Comparison of ENCODE assay signal across 16 cellular contexts in genomic region chr6:114327074-114327473, GRCh38. TPM values are rescaled to one million over a fixed set of nuclear protein-coding genes. Genes with fewer than 3 reads are reported as not detected.
DNase-seq lines count a peak whose midpoint lies in the region; ATAC-seq and TF ChIP-seq lines count a peak whose summit lies in the region.
"Had no signal": no experiment of that assay in that cellular context is flagged by ENCODE, and none has a peak within 500 bp of the region (broad histone marks: within the 10 kb centered on the region; RNA-seq: fewer than 3 reads in every experiment).

No MANE protein-coding gene starts in this region.

- H3K4me3 ChIP-seq in GM23338, result no peak overlapping the region
- no peak overlapping the region for H3K4me3 ChIP-seq in HUES64 (ENCODE audit: low read length)
- H3K4me3 ChIP-seq in body of pancreas, result no peak overlapping the region

- no peaks in the 10 kb centered on the region for H3K9me3 Mint-ChIP-seq in GM23338
- H3K9me3 Mint-ChIP-seq in chondrocyte (ENCODE audit: low read depth), result no peaks in the 10 kb centered on the region
- H3K9me3 Mint-ChIP-seq in progenitor cell of endocrine pancreas (ENCODE audit: low read depth), result no peaks in the 10 kb centered on the region
- H3K9me3 Mint-ChIP-seq: CD8-positive, alpha-beta memory T cell had no signal

- H3K4me1 Mint-ChIP-seq in GM23338 (peaks cover 77% of the 10 kb centered on the region), chondrocyte (ENCODE audit: low read depth) (no peaks in the 10 kb centered on the region), progenitor cell of endocrine pancreas (ENCODE audit: low read depth) (no peaks in the 10 kb centered on the region)
- H3K4me1 Mint-ChIP-seq: CD8-positive, alpha-beta memory T cell had no signal

- H3K27ac ChIP-seq in GM23338 (ENCODE audit: low read depth), result no peak overlapping the region; the same call in 1 of the 2 replicates
- H3K27ac ChIP-seq in HUES64 (ENCODE audit: low read depth, low read length), result peak overlapping the region; percentile 17; the same call in 1 of the 2 replicates
- no peak overlapping the region for H3K27ac ChIP-seq in body of pancreas

- no peaks in the 10 kb centered on the region for H3K9me2 ChIP-seq in GM23338 (ENCODE audit: insufficient read depth)
- H3K9me2 ChIP-seq: SK-N-SH had no signal

- no peak overlapping the region for H2AFZ ChIP-seq in GM23338

- ATAC-seq in GM23338 (no peak), body of pancreas (no peak)
- ATAC-seq: Panc1, Right ventricle myocardium inferior had no signal

- no peak overlapping the region for H3K9ac ChIP-seq in HUES64 (ENCODE audit: low read depth, low read length)
- H3K9ac ChIP-seq: SK-N-SH had no signal

- DNase-seq in GM23338 (ENCODE audit: low spot score), result no peak
- no peak for DNase-seq in chondrocyte (ENCODE audit: low spot score)
- DNase-seq in progenitor cell of endocrine pancreas (ENCODE audit: low spot score, unreplicated experiment), result no peak
- no peak for DNase-seq in cardiac septum (ENCODE audit: low spot score)
- DNase-seq in body of pancreas, result no peak
- no peak for DNase-seq in activated gamma-delta T cell (lab: John Stamatoyannopoulos, UW)
- DNase-seq: CD8-positive, alpha-beta memory T cell; HCEC 1CT; NCI-H1694 treated with DMSO at 0.1 percent for 48 hours; NCI-H446 treated with DMSO at 0.1 percent for 48 hours; NCI-H748 treated with DMSO at 0.1 percent for 48 hours; SK-N-SH had no signal

- H3F3A ChIP-seq in GM23338 (replicated peaks; ENCODE audit: low read depth), result no peaks in the 10 kb centered on the region; the same call in 1 of the 2 replicates

- H3K27ac Mint-ChIP-seq in GM23338, result peak overlapping the region; percentile 13; the same call in 1 of the 2 replicates
- H3K27ac Mint-ChIP-seq in chondrocyte (ENCODE audit: unreplicated experiment), result no peak overlapping the region
- no peak overlapping the region for H3K27ac Mint-ChIP-seq in progenitor cell of endocrine pancreas
- H3K27ac Mint-ChIP-seq: CD8-positive, alpha-beta memory T cell had no signal

- peak overlapping the region; percentile 62 for H3K4me2 ChIP-seq in GM23338
- H3K4me2 ChIP-seq: SK-N-SH had no signal

- TF ChIP-seq CTCF in GM23338 (conservative IDR thresholded peaks at IDR 0.05; ENCODE audit: low read depth in 2 of 2), result peak; percentile 34 to 41; a peak in 3 of 4 replicates
- peak; percentile 25 for TF ChIP-seq CTCF in chondrocyte (IDR thresholded peaks at IDR 0.05)
- TF ChIP-seq CTCF in progenitor cell of endocrine pancreas (IDR thresholded peaks at IDR 0.05; ENCODE audit: unreplicated experiment), result peak; percentile 10
- TF ChIP-seq CTCF in body of pancreas (IDR thresholded peaks at IDR 0.05), result no peak

- H3K36me3 Mint-ChIP-seq in GM23338 (ENCODE audit: low read depth), result peaks cover 9% of the 10 kb centered on the region; the same call in 2 of the 3 replicates
- H3K36me3 Mint-ChIP-seq in chondrocyte (ENCODE audit: low read depth), result no peaks in the 10 kb centered on the region
- H3K36me3 Mint-ChIP-seq in progenitor cell of endocrine pancreas (ENCODE audit: insufficient read depth), result no peaks in the 10 kb centered on the region
- H3K36me3 Mint-ChIP-seq: CD8-positive, alpha-beta memory T cell had no signal

- H3K4me1 ChIP-seq in GM23338 (ENCODE audit: insufficient read depth) (peaks cover 84% of the 10 kb centered on the region), HUES64 (ENCODE audit: insufficient read depth, low read length) (peaks cover 78% of the 10 kb centered on the region), body of pancreas (no peaks in the 10 kb centered on the region)

- H3K9me3 ChIP-seq in HUES64 (ENCODE audit: insufficient read depth, low read depth, low read length), result no peaks in the 10 kb centered on the region
- H3K9me3 ChIP-seq in body of pancreas, result no peaks in the 10 kb centered on the region
- H3K9me3 ChIP-seq: SK-N-SH had no signal

- H3K36me3 ChIP-seq in GM23338 (ENCODE audit: insufficient read depth) (no peaks in the 10 kb centered on the region), HUES64 (ENCODE audit: insufficient read depth, low read length) (no peaks in the 10 kb centered on the region), body of pancreas (replicated peaks in 1 of 2; ENCODE audit: insufficient read depth in 1 of 2, low read depth in 2 of 2) (no peaks in the 10 kb centered on the region)

- no peaks in the 10 kb centered on the region for H3K27me3 ChIP-seq in GM23338 (ENCODE audit: insufficient read depth)
- no peaks in the 10 kb centered on the region for H3K27me3 ChIP-seq in HUES64 (ENCODE audit: insufficient read depth, low read length)
- H3K27me3 ChIP-seq in body of pancreas, result no peaks in the 10 kb centered on the region

- H3K79me2 ChIP-seq in GM23338 (replicated peaks; ENCODE audit: insufficient read depth), result peaks cover 36% of the 10 kb centered on the region

- H3K4me3 Mint-ChIP-seq in GM23338, result no peak overlapping the region
- no peak overlapping the region for H3K4me3 Mint-ChIP-seq in chondrocyte (ENCODE audit: unreplicated experiment)
- no peak overlapping the region for H3K4me3 Mint-ChIP-seq in progenitor cell of endocrine pancreas (ENCODE audit: low read depth)
- H3K4me3 Mint-ChIP-seq: CD8-positive, alpha-beta memory T cell had no signal

- intact Hi-C loops in cardiac septum (cut with DNase I) (no loop called here), body of pancreas (cut with DNase I) (no loop called here)

- H4K20me1 ChIP-seq in GM23338 (replicated peaks; ENCODE audit: insufficient read depth), result no peaks in the 10 kb centered on the region

- H3K27me3 Mint-ChIP-seq in GM23338 (ENCODE audit: insufficient read depth, low read depth, poor library complexity) (no peaks in the 10 kb centered on the region), chondrocyte (ENCODE audit: low read depth) (peaks cover 2% of the 10 kb centered on the region), progenitor cell of endocrine pancreas (no peaks in the 10 kb centered on the region)
- H3K27me3 Mint-ChIP-seq: CD8-positive, alpha-beta memory T cell had no signal

- TF ChIP-seq POLR2A in body of pancreas (IDR thresholded peaks at IDR 0.05), result no peak

TF ChIP-seq in GM23338, 12 proteins besides CTCF, POLR2A, EP300 and RAD21 (continues in another document):
- TF ChIP-seq NANOG (IDR thresholded peaks at IDR 0.05; ENCODE audit: borderline replicate concordance) (no peak), ZNF114 (CRISPR knock-in tag; IDR thresholded peaks at IDR 0.05) (no peak), REST (IDR thresholded peaks at IDR 0.05; ENCODE audit: unreplicated experiment) (no peak), JUNB (IDR thresholded peaks at IDR 0.05; ENCODE audit: unreplicated experiment) (no peak), POLR2AphosphoS5 (IDR thresholded peaks at IDR 0.05; ENCODE audit: low read depth) (no peak), ETS1 (IDR thresholded peaks at IDR 0.05) (no peak), CREB1 (CRISPR knock-in tag; IDR thresholded peaks at IDR 0.05; ENCODE audit: low read depth) (no peak), STAT1 (IDR thresholded peaks at IDR 0.05; ENCODE audit: unreplicated experiment) (no peak), ZNF331 (CRISPR knock-in tag; IDR thresholded peaks at IDR 0.05; ENCODE audit: low read depth) (no peak), EZH2phosphoT487 (IDR thresholded peaks at IDR 0.05; ENCODE audit: unreplicated experiment) (no peak)

RNA-seq across cellular contexts. Expression of gene HS3ST5, which starts 15.7 kb away (rescaled TPM):
- 3.5 and 3.8 TPM in 2 replicates for total RNA-seq in GM23338 (2014; rRNA removed; shearing (Covaris generic))
- 2.8 and 2.9 TPM in 2 replicates for polyA plus RNA-seq in GM23338 (2016; fragmentation: Nextera tagmentation; extraction: Ambion mirVana)
- 1.00 TPM for polyA plus RNA-seq in HUES64 (2013, experiment 1 of 2)
- 0.82 TPM for polyA plus RNA-seq in HUES64 (2013, experiment 2 of 2)
- 0.05 to 0.63 TPM (median 0.10 TPM) in 3 replicates for total RNA-seq in chondrocyte
- total RNA-seq in progenitor cell of endocrine pancreas, result 0.31 and 0.95 TPM in 2 replicates
- 0.11 TPM for total RNA-seq in cardiac septum
- total RNA-seq in body of pancreas, result under 1 TPM in 1 of 2 donors, not detected in 1; 0.26 TPM
- total RNA-seq: CD8-positive, alpha-beta memory T cell; Right ventricle myocardium inferior had no signal
- polyA plus RNA-seq: BJ; CD8-positive, alpha-beta memory T cell had no signal

Comparison
In these comparisons a context has a peak if more than half of its experiments do, and no peak if none do; other contexts are left out.
1. CTCF ChIP-seq: peak in GM23338 (2 of 2), chondrocyte (single experiment) and progenitor cell of endocrine pancreas (single experiment); none in body of pancreas (0 of 7).